ENCODE assay signal across 13 cellular contexts in the genomic region with DNA sequence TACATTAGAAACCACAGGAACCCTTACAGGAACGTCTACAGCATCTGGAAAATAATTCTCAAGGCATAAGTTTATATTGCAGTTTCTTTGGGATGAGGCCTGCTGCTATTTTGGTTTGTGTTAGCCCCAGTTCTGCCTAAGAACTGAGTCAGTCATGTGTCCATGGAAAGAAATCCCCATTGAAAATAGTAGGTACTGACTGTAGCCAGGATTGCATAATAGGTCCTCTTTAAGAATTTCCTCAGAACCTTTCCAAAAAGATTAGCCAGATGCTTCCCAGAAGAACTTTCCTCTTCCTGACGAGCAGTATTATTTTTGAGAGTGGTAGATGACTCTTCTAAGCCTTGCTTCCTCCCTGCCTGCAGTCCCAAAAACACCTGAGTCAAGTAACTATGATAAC. TPM values are rescaled to one million over a fixed set of nuclear protein-coding genes. Genes with fewer than 3 reads are reported as not detected.
A peak's percentile ranks its signal among the peaks of the same experiment; 100 is the strongest.
DNase-seq lines count a peak whose midpoint lies in the region; ATAC-seq, FAIRE-seq and TF ChIP-seq lines count a peak whose summit lies in the region.
"Had no signal": no experiment of that assay in that cellular context is flagged by ENCODE, and none has a peak within 500 bp of the region (broad histone marks: within the 10 kb centered on the region; RNA-seq: fewer than 3 reads in every experiment).

No MANE protein-coding gene starts in this region.

- H4K20me1 ChIP-seq in astrocyte (ENCODE audit: insufficient read depth, low read length): peaks cover 32% of the 10 kb centered on the region

- CTCF ChIA-PET in BJ (lab: Yijun Ruan, JAX): interaction anchor here (1.4 kb wide), 1 partner anchor 9 kb away, joined by 3 read pairs; no protein-coding TSS in a partner anchor

- no peak for TF ChIP-seq POLR2A in gastroesophageal sphincter (IDR thresholded peaks at IDR 0.05)

- ATAC-seq in gastroesophageal sphincter: peak; percentile 94
- peak; percentile 88 to 96 (median 92) for ATAC-seq in psoas muscle
- no peak for ATAC-seq in GM19328 (IDR thresholded peaks at IDR 0.05; ENCODE audit: unreplicated experiment)

- TF ChIP-seq CTCF in BJ (IDR thresholded peaks at IDR 0.05; ENCODE audit: insufficient read depth, low read depth, low read length) (no peak), astrocyte (IDR thresholded peaks at IDR 0.05; ENCODE audit: insufficient read depth, low read depth, low read length) (no peak), gastroesophageal sphincter (IDR thresholded peaks at IDR 0.05) (no peak), psoas muscle (IDR thresholded peaks at IDR 0.05) (no peak)

- H3K9me3 Mint-ChIP-seq in astrocyte (ENCODE audit: unreplicated experiment): no peaks in the 10 kb centered on the region
- H3K9me3 Mint-ChIP-seq: naive B cell had no signal

- H3K9me3 ChIP-seq in astrocyte (ENCODE audit: insufficient read depth, low read depth, low read length) (no peaks in the 10 kb centered on the region), gastroesophageal sphincter (no peaks in the 10 kb centered on the region), psoas muscle (no peaks in the 10 kb centered on the region)

- TF ChIP-seq EP300 in gastroesophageal sphincter (IDR thresholded peaks at IDR 0.05): no peak

- H3K27ac ChIP-seq in astrocyte (ENCODE audit: low read depth, low read length): peak overlapping the region; percentile 35
- peak overlapping the region; percentile 78 to 83 (median 80) for H3K27ac ChIP-seq in gastroesophageal sphincter
- H3K27ac ChIP-seq in psoas muscle: peak overlapping the region; percentile 87

- no peak overlapping the region for H3K4me3 Mint-ChIP-seq in astrocyte (ENCODE audit: unreplicated experiment)
- H3K4me3 Mint-ChIP-seq: CD14-positive monocyte, naive B cell had no signal

- no peaks in the 10 kb centered on the region for H3K36me3 ChIP-seq in BJ (ENCODE audit: control insufficient read depth, insufficient read depth, low read length)
- no peaks in the 10 kb centered on the region for H3K36me3 ChIP-seq in astrocyte (ENCODE audit: insufficient read depth, low read length)
- H3K36me3 ChIP-seq in gastroesophageal sphincter: no peaks in the 10 kb centered on the region
- H3K36me3 ChIP-seq in psoas muscle (ENCODE audit: insufficient read depth in 1 of 2, low read depth in 1 of 2): no peaks in the 10 kb centered on the region

- DNase-seq in BJ (ENCODE audit: low read depth) (peak; percentile 81), astrocyte (ENCODE audit: low read depth) (peak; percentile 89), psoas muscle (no peak), inferior parietal cortex (ENCODE audit: extremely low spot score) (no peak)
- no peak for DNase-seq in activated CD4-positive, CD25-positive, alpha-beta regulatory T cell treated with anti-CD3 and anti-CD28 coated beads, Interleukin-2, amount 50 U/mL, for 72 hours
- DNase-seq in activated CD4-positive, alpha-beta T cell treated with anti-CD3 and anti-CD28 coated beads for 4 hours: no peak
- DNase-seq: amniotic stem cell; head of caudate nucleus; naive B cell; stimulated activated CD4-positive, alpha-beta T cell treated with anti-CD3 and anti-CD28 coated beads, Interleukin-4, amount 100 ng/mL, for 24 hours had no signal

- H3K4me2 ChIP-seq in astrocyte (ENCODE audit: low read length): peak overlapping the region; percentile 37

- H3K4me3 ChIP-seq in BJ (ENCODE audit: low read depth, low read length): no peak overlapping the region
- no peak overlapping the region for H3K4me3 ChIP-seq in astrocyte (ENCODE audit: insufficient read depth, low read depth, low read length)
- H3K4me3 ChIP-seq in gastroesophageal sphincter: no peak overlapping the region
- no peak overlapping the region for H3K4me3 ChIP-seq in psoas muscle

- POLR2A ChIA-PET in BJ (lab: Charles Lee): no interaction called here

- peaks cover 3% of the 10 kb centered on the region for H3K36me3 Mint-ChIP-seq in astrocyte (ENCODE audit: low read depth, unreplicated experiment)
- H3K36me3 Mint-ChIP-seq: CD14-positive monocyte, naive B cell had no signal

- intact Hi-C loops in psoas muscle (cut with DNase I): loop anchor here (2.0 to 5.0 kb wide), 2 partner anchors 52 to 54 kb away; a partner anchor contains a TSS

- H3K4me1 Mint-ChIP-seq in astrocyte (ENCODE audit: low read depth, unreplicated experiment): peaks cover 11% of the 10 kb centered on the region
- H3K4me1 Mint-ChIP-seq: CD14-positive monocyte, naive B cell had no signal

- no peak for FAIRE-seq in astrocyte (lab: Jason Lieb, UNC)

- H3K4me1 ChIP-seq in astrocyte (ENCODE audit: insufficient read depth, low read length) (peaks cover 14% of the 10 kb centered on the region), gastroesophageal sphincter (peaks cover 13 to 87% (median 17%) of the 10 kb centered on the region in 3 donors), psoas muscle (peaks cover 51% of the 10 kb centered on the region)

- peaks cover 98% of the 10 kb centered on the region for H3K79me2 ChIP-seq in astrocyte (ENCODE audit: insufficient read depth, low read length)

- no peaks in the 10 kb centered on the region for H3K27me3 ChIP-seq in BJ (ENCODE audit: control insufficient read depth, insufficient read depth, low read length)
- H3K27me3 ChIP-seq in astrocyte (ENCODE audit: insufficient read depth, low read length): no peaks in the 10 kb centered on the region
- no peaks in the 10 kb centered on the region for H3K27me3 ChIP-seq in gastroesophageal sphincter
- no peaks in the 10 kb centered on the region for H3K27me3 ChIP-seq in psoas muscle (ENCODE audit: insufficient read depth in 3 of 3, low read length in 2 of 3)

- peak overlapping the region; percentile 8 for H3K9ac ChIP-seq in astrocyte (ENCODE audit: low read length)

- no peak overlapping the region for H2AFZ ChIP-seq in astrocyte (ENCODE audit: low read depth, low read length)

- H3K27me3 Mint-ChIP-seq in astrocyte (ENCODE audit: low read depth, unreplicated experiment): no peaks in the 10 kb centered on the region

- H3K27ac Mint-ChIP-seq in astrocyte (ENCODE audit: unreplicated experiment): no peak overlapping the region
- H3K27ac Mint-ChIP-seq: naive B cell had no signal

- WGBS in gastroesophageal sphincter (ENCODE audit: low coverage in 1 of 2), 2 donors: 0 to 9% methylated on average over 1 to 2 of the region's 2 CpGs
- WGBS in psoas muscle, 3 donors: 5 to 8% (median 6%) methylated on average over 2 of the region's 2 CpGs

RNA-seq across cellular contexts. Expression of a gene that starts 52.6 kb away (rescaled TPM):
- 34.8 and 35.8 TPM in 2 replicates for polyA plus RNA-seq in BJ (2011; rRNA removed)
- polyA minus RNA-seq in BJ (2011; rRNA and poly(A)+ RNA removed): 61.2 and 63.2 TPM in 2 replicates
- total RNA-seq in astrocyte: 24.2 and 39.5 TPM in 2 replicates
- total RNA-seq in gastroesophageal sphincter: 100 to 1,000 TPM in 2 of 4 donors, 10 to 100 TPM in 2; 93.2 to 127 (median 111) TPM
- total RNA-seq in psoas muscle: 10 to 100 TPM; 41.9 to 80.3 (median 54.2) TPM
- 10 to 100 TPM in 2 of 3 donors, 1 to 10 TPM in 1; 7.7 to 19.4 (median 14.6) TPM for polyA plus RNA-seq in psoas muscle

Comparison
In these comparisons a context has a peak if more than half of its experiments do, and no peak if none do; other contexts are left out.
1. DNase-seq: peak in BJ (single experiment) and astrocyte (single experiment); none in psoas muscle (0 of 2), activated CD4-positive, CD25-positive, alpha-beta regulatory T cell treated with anti-CD3 and anti-CD28 coated beads, Interleukin-2, amount 50 U/mL, for 72 hours (single experiment), inferior parietal cortex (single experiment) and activated CD4-positive, alpha-beta T cell treated with anti-CD3 and anti-CD28 coated beads for 4 hours (0 of 2).
2. H3K27ac ChIP-seq: peak in every context shown above with its lines; median percentile 87 in psoas muscle; 80 in gastroesophageal sphincter; 35 in astrocyte.